ENCODE assay signal across 13 cellular contexts in genomic region chr6:298233-299049, GRCh38. TPM values are rescaled to one million over a fixed set of nuclear protein-coding genes. Genes with fewer than 3 reads are reported as not detected.
DNase-seq lines count a peak whose midpoint lies in the region; ATAC-seq, FAIRE-seq and TF ChIP-seq lines count a peak whose summit lies in the region.
"Had no signal": no experiment of that assay in that cellular context is flagged by ENCODE, and none has a peak within 500 bp of the region (broad histone marks: within the 10 kb centered on the region; RNA-seq: fewer than 3 reads in every experiment).

No MANE protein-coding gene starts in this region.

- H3K27me3 ChIP-seq in neuronal stem cell (ENCODE audit: control insufficient read depth in 3 of 3, insufficient read depth in 3 of 3, low read depth in 1 of 3, low read length in 3 of 3) = no peaks in the 10 kb centered on the region
- H3K27me3 ChIP-seq in MG63 = no peaks in the 10 kb centered on the region
- no peaks in the 10 kb centered on the region for H3K27me3 ChIP-seq in CD4-positive, alpha-beta T cell (ENCODE audit: control insufficient read depth, insufficient read depth, low read length)
- H3K27me3 ChIP-seq: Peyer's patch had no signal

- H3K27me3 Mint-ChIP-seq in CD4-positive, alpha-beta T cell = no peaks in the 10 kb centered on the region

- H3K4me3 ChIP-seq in neuronal stem cell (ENCODE audit: low read length in 2 of 2) (no peak overlapping the region), MG63 (no peak overlapping the region)
- H3K4me3 ChIP-seq: Peyer's patch had no signal

- H2BK120ac ChIP-seq in neuronal stem cell (ENCODE audit: low read depth, low read length) = no peak overlapping the region

- peak overlapping the region; percentile 10 for H2AFZ ChIP-seq in neuronal stem cell (ENCODE audit: low read length)

- no peak overlapping the region for H3K27ac Mint-ChIP-seq in CD4-positive, alpha-beta T cell

- no peak overlapping the region for H3K14ac ChIP-seq in neuronal stem cell (ENCODE audit: low read length)

- no peak overlapping the region for H3K4ac ChIP-seq in neuronal stem cell (ENCODE audit: low read length)

- no peak overlapping the region for H2BK5ac ChIP-seq in neuronal stem cell (ENCODE audit: low read length)

- H3K27ac ChIP-seq in neuronal stem cell (replicated peaks; ENCODE audit: low read length) = no peak overlapping the region
- no peak overlapping the region for H3K27ac ChIP-seq in CD4-positive, alpha-beta T cell (ENCODE audit: low read depth, low read length)

- no peak for TF ChIP-seq CTCF in CD4-positive, alpha-beta T cell (IDR thresholded peaks at IDR 0.05)

- WGBS in neuronal stem cell (ENCODE audit: extremely low coverage in 2 of 2, insufficient read length in 2 of 2, insufficient replicate concordance in 1 of 2), 2 donors = no CpG with 5 or more reads among the region's 11 CpGs

- H3K36me3 ChIP-seq in neuronal stem cell (replicated peaks in 1 of 2; ENCODE audit: control insufficient read depth in 2 of 2, insufficient read depth in 2 of 2, low read length in 2 of 2) (no peaks in the 10 kb centered on the region), MG63 (no peaks in the 10 kb centered on the region)
- H3K36me3 ChIP-seq: Peyer's patch had no signal

- CTCF ChIA-PET in CD4-positive, alpha-beta T cell (lab: Charles Lee) = no interaction called here

- H3K9me3 Mint-ChIP-seq in CD4-positive, alpha-beta T cell = no peaks in the 10 kb centered on the region

- no peak overlapping the region for H2AK5ac ChIP-seq in neuronal stem cell (ENCODE audit: low read depth, low read length)

- H3K4me1 ChIP-seq in neuronal stem cell (ENCODE audit: control insufficient read depth in 2 of 2, insufficient read depth in 1 of 2, low read depth in 1 of 2, low read length in 2 of 2) = peaks cover 3 to 17% of the 10 kb centered on the region in 2 donors

- no peak overlapping the region for H3K4me2 ChIP-seq in neuronal stem cell (ENCODE audit: insufficient read depth, low read length, poor library complexity, severe bottlenecking)

- no peak overlapping the region for H4K91ac ChIP-seq in neuronal stem cell (ENCODE audit: low read depth, low read length, poor library complexity)

- no peak for TF ChIP-seq POLR2A in GM12891 (IDR thresholded peaks at IDR 0.05; ENCODE audit: low read depth, low read length)

- intact Hi-C loops in CD4-positive, alpha-beta T cell (cut with DNase I, micrococcal nuclease) = no loop called here

- no peak overlapping the region for H3K9ac ChIP-seq in neuronal stem cell (ENCODE audit: low read depth, low read length, poor library complexity)

- no peak for DNase-seq in GM12891 (ENCODE audit: insufficient read length, low spot score)
- DNase-seq in dermis blood vessel endothelial cell = peak; percentile 52
- no peak for DNase-seq in neuronal stem cell (ENCODE audit: low spot score)
- no peak for DNase-seq in MG63
- no peak for DNase-seq in CD4-positive, alpha-beta T cell
- DNase-seq: GDM1; stimulated activated CD4-positive, alpha-beta T cell treated with anti-CD3 and anti-CD28 coated beads, Interleukin-4, amount 100 ng/mL, for 24 hours had no signal

- no peak overlapping the region for H2BK12ac ChIP-seq in neuronal stem cell (ENCODE audit: low read length)

- peaks cover 5% of the 10 kb centered on the region for H3K79me1 ChIP-seq in neuronal stem cell (ENCODE audit: low read depth, low read length)

- H2BK15ac ChIP-seq in neuronal stem cell (ENCODE audit: low read length) = no peak overlapping the region

- no peak overlapping the region for H3K23ac ChIP-seq in neuronal stem cell (ENCODE audit: low read depth, low read length, poor library complexity)

- H3K18ac ChIP-seq in neuronal stem cell (ENCODE audit: low read length) = no peak overlapping the region

- peak; percentile 24 for ATAC-seq in HG02798 (IDR thresholded peaks at IDR 0.05; ENCODE audit: poor library complexity, unreplicated experiment)
- ATAC-seq in HG02588 (IDR thresholded peaks at IDR 0.05; ENCODE audit: unreplicated experiment) = no peak
- ATAC-seq in CD4-positive, alpha-beta T cell (ENCODE audit: poor library complexity) = no peak
- no peak for ATAC-seq in HG03097 (IDR thresholded peaks at IDR 0.05; ENCODE audit: low FRiP score, unreplicated experiment)
- ATAC-seq: esophagus mucosa had no signal

- H3K36me3 Mint-ChIP-seq in CD4-positive, alpha-beta T cell (ENCODE audit: low read depth) = peaks cover under 1% of the 10 kb centered on the region

- POLR2A ChIA-PET in CD4-positive, alpha-beta T cell (lab: Charles Lee) = no interaction called here

- peak; percentile 50 for FAIRE-seq in GM12891 (lab: Jason Lieb, UNC)
- FAIRE-seq: TTC549 had no signal

- H3K4me1 Mint-ChIP-seq in CD4-positive, alpha-beta T cell (ENCODE audit: low read depth) = peaks cover 18% of the 10 kb centered on the region

- no peak overlapping the region for H4K8ac ChIP-seq in neuronal stem cell (ENCODE audit: low read depth, low read length)

- peaks cover 0 to 38% of the 10 kb centered on the region in 2 donors for H3K9me3 ChIP-seq in neuronal stem cell (replicated peaks in 1 of 2; ENCODE audit: control insufficient read depth in 2 of 2, insufficient read depth in 1 of 2, low read depth in 1 of 2, low read length in 2 of 2)
- no peaks in the 10 kb centered on the region for H3K9me3 ChIP-seq in MG63
- no peaks in the 10 kb centered on the region for H3K9me3 ChIP-seq in CD4-positive, alpha-beta T cell (ENCODE audit: control insufficient read depth, low read length)
- H3K9me3 ChIP-seq: Peyer's patch had no signal

- H3K4me3 Mint-ChIP-seq in CD4-positive, alpha-beta T cell = no peak overlapping the region

TF ChIP-seq in GM12891, 5 proteins besides CTCF, POLR2A, EP300 and RAD21:
- TF ChIP-seq PAX5 (IDR thresholded peaks at IDR 0.05; ENCODE audit: insufficient read depth, low read length, severe bottlenecking) = no peak
- TF ChIP-seq SPI1 (IDR thresholded peaks at IDR 0.05; ENCODE audit: low read depth, low read length) = peak; percentile 84

RNA-seq across cellular contexts. Expression of gene DUSP22, which starts 6.2 kb away (rescaled TPM):
- 90.4 TPM for polyA plus RNA-seq in GM12891 (2012; ENCODE audit: low read depth, missing spikeins)
- total RNA-seq in dermis blood vessel endothelial cell = 40.8 and 44.3 TPM in 2 replicates
- 44.1 TPM for polyA plus RNA-seq in neuronal stem cell (2013, experiment 1 of 2)
- polyA plus RNA-seq in neuronal stem cell (2013, experiment 2 of 2) = 44.2 TPM
- total RNA-seq in MG63 (2014; rRNA removed; shearing (Covaris generic); ENCODE audit: low replicate concordance) = 4.5 TPM in 2 replicates
- total RNA-seq in CD4-positive, alpha-beta T cell = 10 to 100 TPM; 25.4 to 26.3 TPM
